In the genomic region with DNA sequence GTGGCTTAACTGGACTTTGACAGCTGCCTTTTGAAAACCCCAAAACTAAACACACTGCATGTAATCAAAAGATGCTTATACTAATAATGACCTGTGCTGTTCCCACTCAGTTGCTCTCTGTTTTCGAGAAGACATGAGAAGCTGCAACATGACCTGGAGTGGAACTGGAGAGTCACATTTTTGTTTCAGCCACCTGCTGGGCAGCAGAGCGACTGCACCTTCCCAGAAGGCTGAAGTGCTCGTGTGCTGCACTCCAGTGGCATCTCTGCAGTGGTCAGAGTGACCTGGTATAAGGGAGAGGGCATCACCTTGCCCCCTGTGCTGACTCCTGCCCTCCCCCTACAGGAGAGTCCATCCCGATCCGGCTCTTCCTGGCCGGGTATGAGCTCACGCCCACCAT, we compare ENCODE assay signal across 9 cellular contexts. TPM values are rescaled to one million over a fixed set of nuclear protein-coding genes. Genes with fewer than 3 reads are reported as not detected.
DNase-seq lines count a peak whose midpoint lies in the region; ATAC-seq and TF ChIP-seq lines count a peak whose summit lies in the region.
"Had no signal": no experiment of that assay in that cellular context is flagged by ENCODE, and none has a peak within 500 bp of the region (broad histone marks: within the 10 kb centered on the region; RNA-seq: fewer than 3 reads in every experiment).

No MANE protein-coding gene starts in this region.

- CTCF ChIA-PET in GM10248 (lab: Yijun Ruan, JAX) = interaction anchor here (0.9 to 2.9 kb wide), 10 partner anchors 9 to 57 kb away, joined by 3 to 13 read pairs (median 8); partner anchors contain the start of genes ACAD8, THYN1 and VPS26B

- H3K9me3 Mint-ChIP-seq in memory B cell = no peaks in the 10 kb centered on the region

- no peak overlapping the region for H3K27ac Mint-ChIP-seq in memory B cell

- H3K4me3 ChIP-seq in brain microvascular endothelial cell (ENCODE audit: low read depth, low read length) (no peak overlapping the region), HAP-1 (no peak overlapping the region)

- H3K27me3 ChIP-seq in brain microvascular endothelial cell (replicated peaks) (no peaks in the 10 kb centered on the region), HAP-1 (ENCODE audit: low read depth) (no peaks in the 10 kb centered on the region)

- no peak overlapping the region for H3K4me3 Mint-ChIP-seq in memory B cell

- peaks cover 16% of the 10 kb centered on the region for H3K36me3 Mint-ChIP-seq in memory B cell

- peaks cover 7% of the 10 kb centered on the region for H3K4me1 Mint-ChIP-seq in memory B cell

- peaks cover 44% of the 10 kb centered on the region for H3K36me3 ChIP-seq in brain microvascular endothelial cell (replicated peaks)
- peaks cover 52% of the 10 kb centered on the region for H3K36me3 ChIP-seq in HAP-1 (replicated peaks)

- POLR2A ChIA-PET in GM10248 (lab: Yijun Ruan, JAX) = no interaction called here

- TF ChIP-seq CTCF in GM10248 (IDR thresholded peaks at IDR 0.05; ENCODE audit: control extremely low read depth, extremely low read depth, low read depth, missing control alignments) = peak; percentile 65
- TF ChIP-seq CTCF in brain microvascular endothelial cell (IDR thresholded peaks at IDR 0.05; ENCODE audit: low read depth, low read length, missing control alignments) = peak; percentile 69

- in situ Hi-C loops in brain microvascular endothelial cell (cut with HindIII; ENCODE audit: low pct_ligation_motif_present, low sequenced_read_pairs) (no loop called here), HAP-1 (cut with MboI; ENCODE audit: low sequenced_read_pairs) (no loop called here)

- ATAC-seq in GM21381 (IDR thresholded peaks at IDR 0.05; ENCODE audit: unreplicated experiment) (peak; percentile 89), memory B cell (ENCODE audit: low read depth) (peak; percentile 89)

- H3K27me3 Mint-ChIP-seq in memory B cell = no peaks in the 10 kb centered on the region

- no peaks in the 10 kb centered on the region for H3K4me1 ChIP-seq in HAP-1

- no peaks in the 10 kb centered on the region for H3K9me3 ChIP-seq in HAP-1

- no peak overlapping the region for H3K27ac ChIP-seq in brain microvascular endothelial cell

- DNase-seq in GM10248 (ENCODE audit: extremely low spot score) (peak; percentile 57), HuH-7.5 (ENCODE audit: low spot score) (peak; percentile 44), brain microvascular endothelial cell (no peak), memory B cell (ENCODE audit: low spot score in 2 of 2) (peak; percentile 32 to 40), occipital lobe (lab: John Stamatoyannopoulos, UW) (no peak), HAP-1 (ENCODE audit: low spot score in 2 of 2) (no peak)
- DNase-seq in stimulated activated CD4-positive, alpha-beta T cell treated with anti-CD3 and anti-CD28 coated beads, Interleukin-2, amount 100 ng/mL, for 48 hours = no peak

RNA-seq across cellular contexts. Expression of gene THYN1, which starts 8.6 kb away (rescaled TPM):
- 41.5 TPM for total RNA-seq in occipital lobe

RNA-seq across cellular contexts. Expression of gene ACAD8, which starts 8.8 kb away (rescaled TPM):
- 28.7 TPM for total RNA-seq in occipital lobe

RNA-seq across cellular contexts. Expression of gene VPS26B, which starts 20.1 kb away (rescaled TPM):
- 61.9 TPM for total RNA-seq in occipital lobe

RNA-seq across cellular contexts. Expression of gene NCAPD3, which starts 20.8 kb away (rescaled TPM):
- total RNA-seq in occipital lobe = 11.4 TPM

RNA-seq across cellular contexts. Expression of gene GLB1L3, which starts 31.6 kb away (rescaled TPM):
- 0.47 TPM for total RNA-seq in occipital lobe
- total RNA-seq: skeletal muscle tissue had no signal

Comparison
In these comparisons a context has a peak if more than half of its experiments do, and no peak if none do; other contexts are left out.
1. DNase-seq: peak in GM10248 (single experiment), HuH-7.5 (single experiment) and memory B cell (2 of 2); none in brain microvascular endothelial cell (single experiment), occipital lobe (single experiment), stimulated activated CD4-positive, alpha-beta T cell treated with anti-CD3 and anti-CD28 coated beads, Interleukin-2, amount 100 ng/mL, for 48 hours (0 of 2) and HAP-1 (0 of 2).